Comparison of ENCODE assay signal across 1 cellular context in the genomic region with DNA sequence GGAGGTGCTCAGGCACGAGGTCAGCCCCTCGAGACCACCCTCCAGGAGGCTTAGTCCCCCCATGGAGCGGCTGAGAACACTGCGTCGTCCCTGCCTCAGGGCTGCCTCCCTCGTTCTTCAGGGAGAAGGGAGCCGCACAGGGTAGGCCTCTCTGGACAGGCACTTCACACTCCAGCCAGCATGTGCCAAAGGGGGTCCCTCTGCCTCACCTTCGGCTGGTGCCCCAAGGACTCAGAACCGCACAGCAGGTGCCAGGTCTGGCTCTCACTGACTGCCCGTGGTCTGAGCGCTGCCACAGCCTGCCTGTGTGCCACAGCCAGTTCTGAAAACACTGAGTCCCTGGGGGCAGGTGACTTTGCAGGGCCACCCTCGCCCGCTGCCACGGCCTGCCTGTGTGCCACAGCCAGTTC.
TF ChIP-seq lines count a peak whose summit lies in the region.

No MANE protein-coding gene starts in this region.

TF ChIP-seq in H1, 55 proteins besides CTCF, POLR2A, EP300 and RAD21:
- no peak for TF ChIP-seq POU5F1 (IDR thresholded peaks at IDR 0.05; ENCODE audit: low read depth, low read length)
- no peak for TF ChIP-seq SIX5 (IDR thresholded peaks at IDR 0.05; ENCODE audit: low read depth, low read length)
